In the genomic region with DNA sequence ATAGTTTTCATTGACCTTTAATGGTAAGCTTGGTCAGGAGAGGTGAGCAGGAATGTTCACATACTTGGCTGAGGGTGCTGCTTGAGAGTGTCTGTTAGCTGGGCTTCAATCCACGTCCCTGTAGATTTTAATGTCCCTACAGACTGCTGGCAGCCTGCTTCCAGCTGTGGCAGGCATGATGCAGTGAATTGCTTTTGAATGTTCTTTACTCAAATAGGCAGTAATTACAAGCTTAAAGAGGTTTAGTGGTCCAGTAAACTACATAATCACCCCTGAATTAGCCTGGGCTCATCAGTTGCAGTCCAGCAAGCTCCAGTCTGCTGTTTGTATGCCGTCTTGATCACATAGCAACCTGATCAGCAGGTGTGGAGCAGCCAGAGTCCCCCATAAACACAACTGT, we compare ENCODE assay signal across 13 cellular contexts.
DNase-seq lines count a peak whose midpoint lies in the region; ATAC-seq, FAIRE-seq and TF ChIP-seq lines count a peak whose summit lies in the region.
"Had no signal": no experiment of that assay in that cellular context is flagged by ENCODE, and none has a peak within 500 bp of the region (broad histone marks: within the 10 kb centered on the region; RNA-seq: fewer than 3 reads in every experiment).

No MANE protein-coding gene starts in this region.

- peak overlapping the region; percentile 51 for H3K27ac Mint-ChIP-seq in type B pancreatic cell
- H3K27ac Mint-ChIP-seq: activated CD4-positive, alpha-beta memory T cell treated with anti-CD3 and anti-CD28 coated beads for 36 hours; T-helper 1 cell treated with Interleukin-12 subunit alpha and Interleukin-12 subunit beta and Interleukin-4 antibody, amounts not matched to agents 30 μg/mL and 1 μg/mL, for 36 hours had no signal

- H3K36me3 Mint-ChIP-seq in type B pancreatic cell = peaks cover 15% of the 10 kb centered on the region
- H3K36me3 Mint-ChIP-seq: activated CD4-positive, alpha-beta memory T cell treated with anti-CD3 and anti-CD28 coated beads for 36 hours had no signal

- intact Hi-C loops in right cardiac atrium (cut with DNase I) (no loop called here), kidney (cut with DNase I) (no loop called here)

- H3K4me1 ChIP-seq in right cardiac atrium (ENCODE audit: control insufficient read depth, insufficient read depth, low read length) (peaks cover 6% of the 10 kb centered on the region), kidney (ENCODE audit: control insufficient read depth in 1 of 2, insufficient read depth in 1 of 2, low read depth in 1 of 2, low read length in 2 of 2) (peaks cover 2 to 30% of the 10 kb centered on the region in 2 donors)

- no peak overlapping the region for H3K9ac ChIP-seq in kidney (ENCODE audit: low read length in 2 of 2)

- H3K4me3 Mint-ChIP-seq in type B pancreatic cell = peak overlapping the region; percentile 35
- H3K4me3 Mint-ChIP-seq: activated CD4-positive, alpha-beta memory T cell treated with anti-CD3 and anti-CD28 coated beads for 36 hours; central memory CD8-positive, alpha-beta T cell; T-helper 1 cell treated with Interleukin-12 subunit alpha and Interleukin-12 subunit beta and Interleukin-4 antibody, amounts not matched to agents 30 μg/mL and 1 μg/mL, for 36 hours had no signal

- WGBS in right cardiac atrium = 62% methylated on average over 2 of the region's 2 CpGs

- no peak for FAIRE-seq in kidney (lab: Jason Lieb, UNC)

- peak overlapping the region; percentile 30 for H3K27ac ChIP-seq in right cardiac atrium (ENCODE audit: low read length)
- H3K27ac ChIP-seq in kidney (ENCODE audit: low read depth in 2 of 2, low read length in 2 of 2) = no peak overlapping the region
- H3K27ac ChIP-seq: thoracic aorta had no signal

- peak; percentile 9 for DNase-seq in NCI-H2107 treated with DMSO at 0.1 percent for 48 hours (lab: John Stamatoyannopoulos, UW; ENCODE audit: unreplicated experiment)
- no peak for DNase-seq in NCI-H2107 (lab: John Stamatoyannopoulos, UW)
- peak; percentile 98 for DNase-seq in NCI-H748 (lab: John Stamatoyannopoulos, UW; ENCODE audit: unreplicated experiment)
- DNase-seq in right cardiac atrium = no peak
- DNase-seq in type B pancreatic cell (ENCODE audit: extremely low spot score, unreplicated experiment) = no peak
- DNase-seq in kidney = no peak
- DNase-seq in HCEC 1CT = no peak
- DNase-seq in stimulated activated CD8-positive, alpha-beta memory T cell treated with anti-CD3 and anti-CD28 coated beads, Interleukin-4, amount 100 ng/mL, for 48 hours = no peak
- DNase-seq: activated CD4-positive, alpha-beta memory T cell treated with anti-CD3 and anti-CD28 coated beads for 36 hours; activated gamma-delta T cell treated with Interleukin-2 at 50 U/mL for 16 hours had no signal

- peak; percentile 52 to 78 for ATAC-seq in right cardiac atrium

- H3K9me3 Mint-ChIP-seq in type B pancreatic cell = no peaks in the 10 kb centered on the region
- H3K9me3 Mint-ChIP-seq: activated CD4-positive, alpha-beta memory T cell treated with anti-CD3 and anti-CD28 coated beads for 36 hours; central memory CD8-positive, alpha-beta T cell; T-helper 1 cell treated with Interleukin-12 subunit alpha and Interleukin-12 subunit beta and Interleukin-4 antibody, amounts not matched to agents 30 μg/mL and 1 μg/mL, for 36 hours had no signal

- H3K4me3 ChIP-seq in right cardiac atrium (ENCODE audit: low read length) (no peak overlapping the region), kidney (ENCODE audit: low read length in 2 of 2) (no peak overlapping the region)
- H3K4me3 ChIP-seq: thoracic aorta had no signal

- H3K4me1 Mint-ChIP-seq in type B pancreatic cell (ENCODE audit: unreplicated experiment) = peaks cover 58% of the 10 kb centered on the region
- H3K4me1 Mint-ChIP-seq: central memory CD8-positive, alpha-beta T cell had no signal

- TF ChIP-seq CTCF in type B pancreatic cell (conservative IDR thresholded peaks at IDR 0.05) = no peak
- TF ChIP-seq CTCF in kidney (IDR thresholded peaks at IDR 0.05; ENCODE audit: borderline replicate concordance, extremely low read depth, insufficient read depth) = no peak

- H3K27me3 ChIP-seq in right cardiac atrium (ENCODE audit: control insufficient read depth, insufficient read depth) = no peaks in the 10 kb centered on the region

- H3K36me3 ChIP-seq in kidney (ENCODE audit: control insufficient read depth in 1 of 2, insufficient read depth in 2 of 2, low read length in 2 of 2) = no peaks in the 10 kb centered on the region
- H3K36me3 ChIP-seq: thoracic aorta had no signal

- H3K9me3 ChIP-seq in right cardiac atrium (ENCODE audit: control insufficient read depth, low read length) = no peaks in the 10 kb centered on the region
- no peaks in the 10 kb centered on the region for H3K9me3 ChIP-seq in kidney (ENCODE audit: control insufficient read depth in 1 of 2, low read length in 2 of 2)
- H3K9me3 ChIP-seq: thoracic aorta had no signal

- H3K27me3 Mint-ChIP-seq in type B pancreatic cell = no peaks in the 10 kb centered on the region
- H3K27me3 Mint-ChIP-seq: activated CD4-positive, alpha-beta memory T cell treated with anti-CD3 and anti-CD28 coated beads for 36 hours; central memory CD8-positive, alpha-beta T cell had no signal

Comparison
In these comparisons a context has a peak if more than half of its experiments do, and no peak if none do; other contexts are left out.
1. DNase-seq: peak in NCI-H2107 treated with DMSO at 0.1 percent for 48 hours (single experiment) and NCI-H748 (single experiment); none in NCI-H2107 (single experiment), right cardiac atrium (0 of 3), type B pancreatic cell (single experiment), kidney (single experiment), HCEC 1CT (single experiment) and stimulated activated CD8-positive, alpha-beta memory T cell treated with anti-CD3 and anti-CD28 coated beads, Interleukin-4, amount 100 ng/mL, for 48 hours (single experiment).